ENCODE assay signal across 8 cellular contexts in the genomic region with DNA sequence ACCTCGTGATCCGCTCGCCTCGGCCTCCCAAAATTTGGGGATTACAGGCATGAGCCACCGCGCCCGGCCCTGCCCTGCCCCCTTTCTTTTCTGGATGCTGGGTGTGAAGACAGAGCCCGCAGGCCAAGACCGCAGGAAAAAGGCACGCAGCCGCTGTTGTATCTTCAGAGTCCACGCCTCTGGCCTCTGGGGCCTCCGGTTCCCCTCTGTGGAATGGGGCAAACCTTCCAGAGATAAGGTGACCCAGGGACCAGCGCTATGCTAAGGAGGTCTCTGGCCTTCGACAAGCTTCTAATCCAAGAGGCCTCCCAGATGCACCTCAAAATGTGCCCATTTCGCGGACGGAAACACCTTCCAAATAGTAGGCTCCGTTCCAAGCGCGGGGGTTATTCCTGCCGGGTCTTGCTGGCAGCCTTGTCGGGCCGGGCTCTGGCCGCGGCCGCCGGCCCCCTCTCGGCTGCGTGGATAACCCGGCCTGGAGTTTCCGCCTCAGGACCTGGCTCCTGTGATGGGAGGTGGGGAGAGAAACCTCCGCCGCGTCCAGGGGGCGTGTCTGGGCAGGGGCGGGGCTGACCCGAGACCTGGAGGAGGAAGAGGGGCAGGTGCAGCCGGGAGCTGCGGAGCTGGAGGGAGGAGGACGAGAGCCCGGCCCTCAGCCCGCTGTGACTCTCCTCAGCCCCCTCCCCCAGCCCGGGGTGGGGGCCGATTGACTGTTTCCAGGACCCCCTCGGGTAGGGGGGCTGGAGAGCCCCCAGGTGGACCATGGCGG. TPM values are rescaled to one million over a fixed set of nuclear protein-coding genes. Genes with fewer than 3 reads are reported as not detected.
DNase-seq lines count a peak whose midpoint lies in the region; ATAC-seq and TF ChIP-seq lines count a peak whose summit lies in the region.

No MANE protein-coding gene starts in this region.

- in situ Hi-C loops in Caki2 (cut with HindIII; ENCODE audit: low pct_unique_long_range_greater_than_20kb, low sequenced_read_pairs): no loop called here

- H3K4me3 ChIP-seq in KMS-11 (IDR thresholded peaks at IDR 0.05; ENCODE audit: insufficient read depth, low read depth, low read length): no peak overlapping the region
- H3K4me3 ChIP-seq in Peyer's patch: peak overlapping the region; percentile 42 to 75 (median 60)
- no peak overlapping the region for H3K4me3 ChIP-seq in fibroblast of lung (replicated peaks in 1 of 4; ENCODE audit: control extremely low read depth in 1 of 4, insufficient read depth in 1 of 4, low read depth in 3 of 4, low read length in 4 of 4)

- DNase-seq in Caki2 (ENCODE audit: low read depth) (peak; percentile 86), Peyer's patch (peak; percentile 83 to 98 (median 97)), fibroblast of lung (ENCODE audit: low read depth in 2 of 2) (peak; percentile 75 to 80)
- peak; percentile 90 for DNase-seq in natural killer cell treated with Interleukin-12 subunit alpha and Interleukin-12 subunit beta and Interleukin-15 and Interleukin-18, amount 100 ng/mL, for 72 hours (ENCODE audit: low spot score)
- DNase-seq in stimulated activated naive CD8-positive, alpha-beta T cell treated with anti-CD3 and anti-CD28 coated beads, Interleukin-15, Interleukin-2, amounts not matched to agents 100 U/mL and 50 U/mL, for 24 hours: peak; percentile 93

- peaks cover 25% of the 10 kb centered on the region for H3K4me1 ChIP-seq in KMS-11 (ENCODE audit: low read depth, poor library complexity, severe bottlenecking)
- peaks cover 0 to 45% (median 9%) of the 10 kb centered on the region in 4 donors for H3K4me1 ChIP-seq in Peyer's patch
- no peaks in the 10 kb centered on the region for H3K4me1 ChIP-seq in fibroblast of lung (ENCODE audit: control insufficient read depth, extremely low read depth, insufficient read depth, low read length)

- no peaks in the 10 kb centered on the region for H4K20me1 ChIP-seq in KMS-11 (ENCODE audit: insufficient read depth)
- H4K20me1 ChIP-seq in fibroblast of lung (ENCODE audit: control insufficient read depth, extremely low read depth, insufficient read depth, low read length): no peaks in the 10 kb centered on the region

- H2AFZ ChIP-seq in KMS-11 (ENCODE audit: low read depth) (no peak overlapping the region), fibroblast of lung (ENCODE audit: low read length) (no peak overlapping the region)

- no peaks in the 10 kb centered on the region for H3K27me3 Mint-ChIP-seq in activated T-helper 17 cell treated with anti-CD3 and anti-CD28 coated beads, Interleukin-2, amount 50 U/mL, for 72 hours
- H3K27me3 Mint-ChIP-seq in natural killer cell treated with Interleukin-12 subunit alpha and Interleukin-12 subunit beta and Interleukin-15 and Interleukin-18, amount 100 ng/mL, for 72 hours: no peaks in the 10 kb centered on the region

- no peaks in the 10 kb centered on the region for H3K9me3 Mint-ChIP-seq in activated T-helper 17 cell treated with anti-CD3 and anti-CD28 coated beads, Interleukin-2, amount 50 U/mL, for 72 hours
- no peaks in the 10 kb centered on the region for H3K9me3 Mint-ChIP-seq in natural killer cell treated with Interleukin-12 subunit alpha and Interleukin-12 subunit beta and Interleukin-15 and Interleukin-18, amount 100 ng/mL, for 72 hours

- no peaks in the 10 kb centered on the region for H3K36me3 ChIP-seq in KMS-11 (ENCODE audit: insufficient read depth)
- no peaks in the 10 kb centered on the region for H3K36me3 ChIP-seq in Peyer's patch
- no peaks in the 10 kb centered on the region for H3K36me3 ChIP-seq in fibroblast of lung (ENCODE audit: control insufficient read depth, insufficient read depth, low read length)

- peak; percentile 91 for ATAC-seq in activated T-helper 17 cell treated with anti-CD3 and anti-CD28 coated beads, Interleukin-2, amount 50 U/mL, for 72 hours (replicated peaks)
- peak; percentile 86 to 94 for ATAC-seq in natural killer cell treated with Interleukin-12 subunit alpha and Interleukin-12 subunit beta and Interleukin-15 and Interleukin-18, amount 100 ng/mL, for 72 hours
- ATAC-seq in stimulated activated naive CD8-positive, alpha-beta T cell treated with anti-CD3 and anti-CD28 coated beads, Interleukin-15, Interleukin-2, amounts not matched to agents 100 U/mL and 50 U/mL, for 24 hours: peak; percentile 73
- no peak for ATAC-seq in GM21381 (IDR thresholded peaks at IDR 0.05; ENCODE audit: unreplicated experiment)

- no peak overlapping the region for H3K27ac Mint-ChIP-seq in activated T-helper 17 cell treated with anti-CD3 and anti-CD28 coated beads, Interleukin-2, amount 50 U/mL, for 72 hours
- no peak overlapping the region for H3K27ac Mint-ChIP-seq in natural killer cell treated with Interleukin-12 subunit alpha and Interleukin-12 subunit beta and Interleukin-15 and Interleukin-18, amount 100 ng/mL, for 72 hours

- TF ChIP-seq POLR2A in Peyer's patch (IDR thresholded peaks at IDR 0.05): peak; percentile 77 to 95

- H3K36me3 Mint-ChIP-seq in activated T-helper 17 cell treated with anti-CD3 and anti-CD28 coated beads, Interleukin-2, amount 50 U/mL, for 72 hours (ENCODE audit: low read depth): no peaks in the 10 kb centered on the region
- no peaks in the 10 kb centered on the region for H3K36me3 Mint-ChIP-seq in natural killer cell treated with Interleukin-12 subunit alpha and Interleukin-12 subunit beta and Interleukin-15 and Interleukin-18, amount 100 ng/mL, for 72 hours

- no peaks in the 10 kb centered on the region for H3K4me1 Mint-ChIP-seq in activated T-helper 17 cell treated with anti-CD3 and anti-CD28 coated beads, Interleukin-2, amount 50 U/mL, for 72 hours
- H3K4me1 Mint-ChIP-seq in natural killer cell treated with Interleukin-12 subunit alpha and Interleukin-12 subunit beta and Interleukin-15 and Interleukin-18, amount 100 ng/mL, for 72 hours (ENCODE audit: low read depth in 2 of 2): peaks cover 0 to 6% of the 10 kb centered on the region in 2 donors

- H3K4me3 Mint-ChIP-seq in activated T-helper 17 cell treated with anti-CD3 and anti-CD28 coated beads, Interleukin-2, amount 50 U/mL, for 72 hours: peak overlapping the region; percentile 70
- peak overlapping the region; percentile 47 for H3K4me3 Mint-ChIP-seq in natural killer cell treated with Interleukin-12 subunit alpha and Interleukin-12 subunit beta and Interleukin-15 and Interleukin-18, amount 100 ng/mL, for 72 hours

- H3K4me2 ChIP-seq in KMS-11 (peak overlapping the region; percentile 29; the same call in 1 of the 2 replicates), fibroblast of lung (ENCODE audit: extremely low read depth, insufficient read depth, low read length) (no peak overlapping the region)

- peaks cover 12% of the 10 kb centered on the region for H3K27me3 ChIP-seq in KMS-11 (ENCODE audit: insufficient read depth, low read depth)
- peaks cover 0 to 8% of the 10 kb centered on the region in 2 donors for H3K27me3 ChIP-seq in Peyer's patch
- peaks cover 23% of the 10 kb centered on the region for H3K27me3 ChIP-seq in fibroblast of lung (ENCODE audit: control insufficient read depth, insufficient read depth, low read length)

- H3K9ac ChIP-seq in KMS-11 (no peak overlapping the region), fibroblast of lung (ENCODE audit: insufficient read depth, low read length) (no peak overlapping the region)

- H3K79me2 ChIP-seq in KMS-11 (ENCODE audit: insufficient read depth, low read depth): no peaks in the 10 kb centered on the region
- H3K79me2 ChIP-seq in fibroblast of lung (ENCODE audit: control insufficient read depth, insufficient read depth, low read length): no peaks in the 10 kb centered on the region

- no peak overlapping the region for H3K27ac ChIP-seq in KMS-11
- H3K27ac ChIP-seq in Peyer's patch: peak overlapping the region; percentile 25 to 93 (median 86)
- H3K27ac ChIP-seq in fibroblast of lung (ENCODE audit: insufficient read depth, low read length): no peak overlapping the region

- H3K9me3 ChIP-seq in Peyer's patch: no peaks in the 10 kb centered on the region
- H3K9me3 ChIP-seq in fibroblast of lung (ENCODE audit: control insufficient read depth, insufficient read depth, low read depth, low read length): no peaks in the 10 kb centered on the region

- no peak for TF ChIP-seq CTCF in KMS-11 (conservative IDR thresholded peaks at IDR 0.05; ENCODE audit: low read depth, low read length)
- TF ChIP-seq CTCF in Peyer's patch (IDR thresholded peaks at IDR 0.05): peak in 1 of 6 experiments; percentile 51
- no peak for TF ChIP-seq CTCF in fibroblast of lung (conservative IDR thresholded peaks at IDR 0.05 in 1 of 2, IDR thresholded peaks at IDR 0.05 in 1 of 2; ENCODE audit: low read depth in 1 of 2, low read length in 2 of 2)

RNA-seq across cellular contexts. Expression of a gene that starts 13.1 kb away (rescaled TPM):
- 2.7 and 5.0 TPM in 2 replicates for total RNA-seq in Caki2 (2014; rRNA removed; shearing (Covaris generic); ENCODE audit: low replicate concordance)
- total RNA-seq in Peyer's patch (100 to 1,000 TPM in 3 of 4 donors, 10 to 100 TPM in 1; 93.3 to 364 (median 286) TPM), fibroblast of lung (not detected in 2 replicates)
- total RNA-seq in activated T-helper 17 cell treated with anti-CD3 and anti-CD28 coated beads, Interleukin-2, amount 50 U/mL, for 72 hours: 1 to 10 TPM; 1.5 to 8.6 TPM
- polyA plus RNA-seq in fibroblast of lung: not detected in 2 replicates
- not detected in 2 replicates for polyA plus RNA-seq in fibroblast of lung (2012)
- not detected in 2 replicates for polyA minus RNA-seq in fibroblast of lung (ENCODE audit: low replicate concordance)
- 1 to 10 TPM in 1 of 2 donors, under 1 TPM in 1; 0.57 to 2.1 TPM for total RNA-seq in natural killer cell treated with Interleukin-12 subunit alpha and Interleukin-12 subunit beta and Interleukin-15 and Interleukin-18, amount 100 ng/mL, for 72 hours

RNA-seq across cellular contexts. Expression of a gene that starts 21.0 kb away (rescaled TPM):
- total RNA-seq in Caki2 (2014; rRNA removed; shearing (Covaris generic); ENCODE audit: low replicate concordance): 2.3 and 6.4 TPM in 2 replicates
- total RNA-seq in Peyer's patch: 10 to 100 TPM; 22.6 to 27.2 (median 26.1) TPM
- 10 to 100 TPM; 16.1 to 26.2 TPM for total RNA-seq in activated T-helper 17 cell treated with anti-CD3 and anti-CD28 coated beads, Interleukin-2, amount 50 U/mL, for 72 hours
- 11.3 and 16.7 TPM in 2 replicates for total RNA-seq in fibroblast of lung
- 8.7 and 12.9 TPM in 2 replicates for polyA plus RNA-seq in fibroblast of lung
- 31.0 and 38.1 TPM in 2 replicates for polyA plus RNA-seq in fibroblast of lung (2012)
- polyA minus RNA-seq in fibroblast of lung (ENCODE audit: low replicate concordance): 107 and 113 TPM in 2 replicates
- 10 to 100 TPM; 27.0 to 29.6 TPM for total RNA-seq in natural killer cell treated with Interleukin-12 subunit alpha and Interleukin-12 subunit beta and Interleukin-15 and Interleukin-18, amount 100 ng/mL, for 72 hours

RNA-seq across cellular contexts. Expression of a gene that starts 40.2 kb away (rescaled TPM):
- total RNA-seq in Caki2 (2014; rRNA removed; shearing (Covaris generic); ENCODE audit: low replicate concordance): 26.1 and 29.0 TPM in 2 replicates
- 10 to 100 TPM; 28.5 to 48.1 (median 41.8) TPM for total RNA-seq in Peyer's patch
- 10 to 100 TPM; 49.3 to 75.0 TPM for total RNA-seq in activated T-helper 17 cell treated with anti-CD3 and anti-CD28 coated beads, Interleukin-2, amount 50 U/mL, for 72 hours
- total RNA-seq in fibroblast of lung: 21.8 and 22.3 TPM in 2 replicates
- polyA plus RNA-seq in fibroblast of lung: 2.7 TPM in 2 replicates
- polyA plus RNA-seq in fibroblast of lung (2012): 6.9 and 8.1 TPM in 2 replicates
- polyA minus RNA-seq in fibroblast of lung (ENCODE audit: low replicate concordance): 2.5 and 3.3 TPM in 2 replicates
- total RNA-seq in natural killer cell treated with Interleukin-12 subunit alpha and Interleukin-12 subunit beta and Interleukin-15 and Interleukin-18, amount 100 ng/mL, for 72 hours: 10 to 100 TPM; 40.6 to 55.4 TPM

RNA-seq across cellular contexts. Expression of a gene that starts 41.2 kb away (rescaled TPM):
- total RNA-seq in Caki2 (2014; rRNA removed; shearing (Covaris generic); ENCODE audit: low replicate concordance): 15.6 and 26.7 TPM in 2 replicates
- total RNA-seq in Peyer's patch (10 to 100 TPM; 21.4 to 58.5 (median 47.2) TPM), fibroblast of lung (42.6 and 45.4 TPM in 2 replicates)
- 10 to 100 TPM; 25.5 to 57.2 TPM for total RNA-seq in activated T-helper 17 cell treated with anti-CD3 and anti-CD28 coated beads, Interleukin-2, amount 50 U/mL, for 72 hours
- 29.7 and 32.5 TPM in 2 replicates for polyA plus RNA-seq in fibroblast of lung
- polyA plus RNA-seq in fibroblast of lung (2012): 48.7 and 68.2 TPM in 2 replicates
- 6.5 and 13.5 TPM in 2 replicates for polyA minus RNA-seq in fibroblast of lung (ENCODE audit: low replicate concordance)
- total RNA-seq in natural killer cell treated with Interleukin-12 subunit alpha and Interleukin-12 subunit beta and Interleukin-15 and Interleukin-18, amount 100 ng/mL, for 72 hours: 10 to 100 TPM; 58.5 to 75.1 TPM

RNA-seq across cellular contexts. Expression of a gene that starts 50.7 kb away (rescaled TPM):
- not detected in 2 replicates for total RNA-seq in Caki2 (2014; rRNA removed; shearing (Covaris generic); ENCODE audit: low replicate concordance)
- total RNA-seq in Peyer's patch (not detected), fibroblast of lung (not detected in 2 replicates)
- not detected for total RNA-seq in activated T-helper 17 cell treated with anti-CD3 and anti-CD28 coated beads, Interleukin-2, amount 50 U/mL, for 72 hours
- polyA plus RNA-seq in fibroblast of lung: not detected in 2 replicates
- not detected in 2 replicates for polyA plus RNA-seq in fibroblast of lung (2012)
- polyA minus RNA-seq in fibroblast of lung (ENCODE audit: low replicate concordance): not detected in 2 replicates
- total RNA-seq in natural killer cell treated with Interleukin-12 subunit alpha and Interleukin-12 subunit beta and Interleukin-15 and Interleukin-18, amount 100 ng/mL, for 72 hours: under 1 TPM in 1 of 2 donors, not detected in 1; 0.21 TPM

Comparison
In these comparisons a context has a peak if more than half of its experiments do, and no peak if none do; other contexts are left out.
1. H3K27ac ChIP-seq: peak in Peyer's patch (4 of 4); none in KMS-11 (single experiment) and fibroblast of lung (single experiment).
2. H3K4me3 ChIP-seq: peak in Peyer's patch (4 of 4); none in KMS-11 (single experiment) and fibroblast of lung (0 of 4).
3. RNA of a gene that starts 13.1 kb away (total RNA-seq): 93.3 to 364 TPM in Peyer's patch; 1.5 to 8.6 TPM in activated T-helper 17 cell treated with anti-CD3 and anti-CD28 coated beads, Interleukin-2, amount 50 U/mL, for 72 hours, 2.7 to 5.0 TPM in Caki2, 0.57 to 2.1 TPM in natural killer cell treated with Interleukin-12 subunit alpha and Interleukin-12 subunit beta and Interleukin-15 and Interleukin-18, amount 100 ng/mL, for 72 hours and not detected in fibroblast of lung; every median in the first group is over 4 times any median in the second.
4. Peak in every context shown above with its lines, with median percentiles within 50 percentile points of each other: DNase-seq.